ENCODE assay signal across 24 cellular contexts in the genomic region with DNA sequence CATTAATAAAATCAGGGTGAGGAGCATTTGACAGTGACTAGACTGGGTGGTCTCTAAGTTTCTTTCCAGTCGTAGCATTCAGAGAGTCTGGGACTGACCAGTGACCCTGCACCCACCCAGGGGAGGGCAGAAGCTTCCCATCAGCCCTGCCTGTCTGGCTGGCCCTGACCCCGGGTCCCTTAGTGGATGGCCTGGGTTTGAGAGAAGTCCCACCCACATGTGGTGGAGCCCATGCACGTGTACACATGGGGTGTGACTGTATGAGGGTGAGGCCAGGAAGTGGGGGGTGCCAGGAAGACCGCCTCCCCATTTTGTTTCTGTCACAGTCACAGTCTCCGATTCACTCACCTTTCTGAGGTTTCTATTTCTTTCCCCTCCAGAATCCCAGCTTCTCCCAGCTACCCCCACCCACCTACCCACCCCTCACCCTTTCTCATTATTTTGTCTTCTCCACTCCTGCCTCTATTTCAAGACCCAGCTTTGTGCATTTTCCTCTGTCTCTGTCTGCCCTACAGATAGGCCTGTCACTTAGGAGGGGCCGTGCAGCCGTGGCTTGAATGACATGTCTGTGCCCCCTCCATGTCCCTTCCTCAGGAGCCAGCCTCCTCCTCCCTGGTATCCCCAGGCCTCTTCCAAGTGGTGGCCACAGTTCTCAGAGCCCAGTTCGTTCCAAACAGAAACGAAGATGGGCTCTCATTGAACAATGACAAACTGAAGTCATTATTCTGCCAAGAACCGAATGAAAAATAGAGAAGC. TPM values are rescaled to one million over a fixed set of nuclear protein-coding genes. Genes with fewer than 3 reads are reported as not detected.
"Had no signal": no experiment of that assay in that cellular context is flagged by ENCODE, and none has a peak within 500 bp of the region (broad histone marks: within the 10 kb centered on the region; RNA-seq: fewer than 3 reads in every experiment).

No MANE protein-coding gene starts in this region.

- H3K4me3 Mint-ChIP-seq: activated CD8-positive, alpha-beta T cell treated with anti-CD3 and anti-CD28 coated beads for 36 hours; activated naive CD4-positive, alpha-beta T cell treated with anti-CD3 and anti-CD28 coated beads, Interleukin-2, amount 10 ng/mL, durations not matched to agents 7 days and 5 days; activated naive CD8-positive, alpha-beta T cell treated with anti-CD3 and anti-CD28 coated beads for 36 hours; activated T-cell treated with anti-CD3 and anti-CD28 coated beads, Interleukin-2, amount 50 U/mL, for 72 hours; IgD-negative memory B cell; T-cell had no signal

- DNase-seq: activated CD4-positive, alpha-beta T cell treated with anti-CD3 and anti-CD28 coated beads for 4 hours; activated CD8-positive, alpha-beta memory T cell treated with anti-CD3 and anti-CD28 coated beads, Interleukin-2, amount 50 U/mL, for 4 hours; activated CD8-positive, alpha-beta T cell treated with anti-CD3 and anti-CD28 coated beads for 36 hours; activated gamma-delta T cell treated with Interleukin-2 at 50 U/mL for 16 hours; activated naive CD4-positive, alpha-beta T cell treated with anti-CD3 and anti-CD28 coated beads, Interleukin-2, amount 10 ng/mL, durations not matched to agents 7 days and 5 days; activated naive CD8-positive, alpha-beta T cell treated with anti-CD3 and anti-CD28 coated beads for 36 hours; activated T-cell treated with anti-CD3 and anti-CD28 coated beads, Interleukin-2, amount 50 U/mL, for 72 hours; KG1; NCI-H1048; NCI-H1930; NCI-H2171; NCI-H2227 treated with DMSO at 0.1 percent for 48 hours; NCI-H446 treated with DMSO at 0.1 percent for 48 hours; NCI-H524 treated with DMSO at 0.1 percent for 48 hours; SIG-M5; T-cell had no signal

- H3K36me3 Mint-ChIP-seq: activated naive CD4-positive, alpha-beta T cell treated with anti-CD3 and anti-CD28 coated beads, Interleukin-2, amount 10 ng/mL, durations not matched to agents 7 days and 5 days; activated naive CD8-positive, alpha-beta T cell treated with anti-CD3 and anti-CD28 coated beads for 36 hours; IgD-negative memory B cell; T-cell had no signal

- ATAC-seq: activated CD4-positive, CD25-positive, alpha-beta regulatory T cell treated with anti-CD3 and anti-CD28 coated beads, Interleukin-2, amount 50 U/mL, for 24 hours; activated CD8-positive, alpha-beta T cell treated with anti-CD3 and anti-CD28 coated beads for 36 hours; activated T-cell treated with anti-CD3 and anti-CD28 coated beads, Interleukin-2, amount 50 U/mL, for 72 hours; T-cell had no signal

- H3K27me3 Mint-ChIP-seq: activated CD8-positive, alpha-beta T cell treated with anti-CD3 and anti-CD28 coated beads for 36 hours; activated naive CD4-positive, alpha-beta T cell treated with anti-CD3 and anti-CD28 coated beads, Interleukin-2, amount 10 ng/mL, durations not matched to agents 7 days and 5 days; activated naive CD8-positive, alpha-beta T cell treated with anti-CD3 and anti-CD28 coated beads for 36 hours; IgD-negative memory B cell had no signal

- H3K27ac Mint-ChIP-seq: activated CD8-positive, alpha-beta T cell treated with anti-CD3 and anti-CD28 coated beads for 36 hours; activated naive CD4-positive, alpha-beta T cell treated with anti-CD3 and anti-CD28 coated beads, Interleukin-2, amount 10 ng/mL, durations not matched to agents 7 days and 5 days; activated naive CD8-positive, alpha-beta T cell treated with anti-CD3 and anti-CD28 coated beads for 36 hours; activated T-cell treated with anti-CD3 and anti-CD28 coated beads, Interleukin-2, amount 50 U/mL, for 72 hours; activated T-helper 2 cell treated with anti-CD3 and anti-CD28 coated beads, Interferon-gamma antibody, Interleukin-2, Interleukin-4, amounts not matched to agents 10 μg/mL and 5 μg/mL and 100 μg/mL, durations not matched to agents 14 hours and 24 hours and 36 hours; IgD-negative memory B cell; T-cell had no signal

- H3K4me1 Mint-ChIP-seq: activated naive CD4-positive, alpha-beta T cell treated with anti-CD3 and anti-CD28 coated beads, Interleukin-2, amount 10 ng/mL, durations not matched to agents 7 days and 5 days; activated naive CD8-positive, alpha-beta T cell treated with anti-CD3 and anti-CD28 coated beads for 36 hours; IgD-negative memory B cell; T-cell had no signal

- H3K9me3 Mint-ChIP-seq: activated CD8-positive, alpha-beta T cell treated with anti-CD3 and anti-CD28 coated beads for 36 hours; activated naive CD4-positive, alpha-beta T cell treated with anti-CD3 and anti-CD28 coated beads, Interleukin-2, amount 10 ng/mL, durations not matched to agents 7 days and 5 days; activated naive CD8-positive, alpha-beta T cell treated with anti-CD3 and anti-CD28 coated beads for 36 hours; activated T-cell treated with anti-CD3 and anti-CD28 coated beads, Interleukin-2, amount 50 U/mL, for 72 hours; activated T-helper 2 cell treated with anti-CD3 and anti-CD28 coated beads, Interferon-gamma antibody, Interleukin-2, Interleukin-4, amounts not matched to agents 10 μg/mL and 5 μg/mL and 100 μg/mL, durations not matched to agents 14 hours and 24 hours and 36 hours; IgD-negative memory B cell; T-cell had no signal

RNA-seq across cellular contexts. Expression of gene CIB4, which starts 13.6 kb away (rescaled TPM):
- total RNA-seq: activated CD8-positive, alpha-beta T cell treated with anti-CD3 and anti-CD28 coated beads for 36 hours; activated naive CD8-positive, alpha-beta T cell treated with anti-CD3 and anti-CD28 coated beads for 36 hours; activated T-cell treated with anti-CD3 and anti-CD28 coated beads, Interleukin-2, amount 50 U/mL, for 72 hours; activated T-helper 2 cell treated with anti-CD3 and anti-CD28 coated beads, Interferon-gamma antibody, Interleukin-2, Interleukin-4, amounts not matched to agents 10 μg/mL and 5 μg/mL and 100 μg/mL, durations not matched to agents 14 hours and 24 hours and 36 hours; LHCN-M2; M059J; OCI-LY7; RPMI7951; T-cell; T-helper 2 cell treated with Interferon-gamma antibody and Interleukin-4, amounts not matched to agents 100 ng/mL and 5 ng/mL, for 36 hours had no signal
- polyA plus RNA-seq: IgD-negative memory B cell had no signal
